ENCODE assay signal across 18 cellular contexts in genomic region chr11:118341749-118342489, GRCh38. TPM values are rescaled to one million over a fixed set of nuclear protein-coding genes. Genes with fewer than 3 reads are reported as not detected.
A peak's percentile ranks its signal among the peaks of the same experiment; 100 is the strongest.
DNase-seq lines count a peak whose midpoint lies in the region; ATAC-seq and TF ChIP-seq lines count a peak whose summit lies in the region.
"Had no signal": no experiment of that assay in that cellular context is flagged by ENCODE, and none has a peak within 500 bp of the region (broad histone marks: within the 10 kb centered on the region; RNA-seq: fewer than 3 reads in every experiment).

No MANE protein-coding gene starts in this region.

- peak overlapping the region; percentile 100 for H3K27ac Mint-ChIP-seq in activated naive CD4-positive, alpha-beta T cell treated with anti-CD3 and anti-CD28 coated beads for 36 hours
- peak overlapping the region; percentile 97 for H3K27ac Mint-ChIP-seq in activated naive CD4-positive, alpha-beta T cell treated with anti-CD3 and anti-CD28 coated beads, Interleukin-2, amount 50 U/mL, for 24 hours
- H3K27ac Mint-ChIP-seq: stimulated activated naive B cell treated with anti-CD40 and anti-IgM and Interleukin-4, amounts not matched to agents 10 μg/mL and 1 μg/mL and 100 μg/mL, for 72 hours had no signal

- H3K4me1 Mint-ChIP-seq in activated naive CD4-positive, alpha-beta T cell treated with anti-CD3 and anti-CD28 coated beads for 36 hours (ENCODE audit: low read depth) = peaks cover 43% of the 10 kb centered on the region
- H3K4me1 Mint-ChIP-seq in activated naive CD4-positive, alpha-beta T cell treated with anti-CD3 and anti-CD28 coated beads, Interleukin-2, amount 50 U/mL, for 24 hours = peaks cover 60% of the 10 kb centered on the region

- ATAC-seq in right lobe of liver (peak in 3 of 4 donors; percentile 52 to 81 (median 79)), upper lobe of right lung (no peak), GM19324 (IDR thresholded peaks at IDR 0.05; ENCODE audit: low FRiP score, unreplicated experiment) (no peak), foreskin keratinocyte (no peak)
- ATAC-seq: stimulated activated naive B cell treated with anti-CD40 and anti-IgM and Interleukin-4, amounts not matched to agents 10 μg/mL and 1 μg/mL and 100 μg/mL, for 72 hours had no signal

- H3K27me3 ChIP-seq in right lobe of liver = no peaks in the 10 kb centered on the region
- no peaks in the 10 kb centered on the region for H3K27me3 ChIP-seq in upper lobe of right lung
- H3K27me3 ChIP-seq in foreskin keratinocyte = peaks cover 26% of the 10 kb centered on the region

- peaks cover 56% of the 10 kb centered on the region for H3K36me3 Mint-ChIP-seq in activated naive CD4-positive, alpha-beta T cell treated with anti-CD3 and anti-CD28 coated beads for 36 hours (ENCODE audit: low read depth)
- H3K36me3 Mint-ChIP-seq in activated naive CD4-positive, alpha-beta T cell treated with anti-CD3 and anti-CD28 coated beads, Interleukin-2, amount 50 U/mL, for 24 hours = peaks cover 30% of the 10 kb centered on the region
- H3K36me3 Mint-ChIP-seq: stimulated activated naive B cell treated with anti-CD40 and anti-IgM and Interleukin-4, amounts not matched to agents 10 μg/mL and 1 μg/mL and 100 μg/mL, for 72 hours had no signal

- H3K4me3 Mint-ChIP-seq in activated naive CD4-positive, alpha-beta T cell treated with anti-CD3 and anti-CD28 coated beads for 36 hours = peak overlapping the region; percentile 81
- peak overlapping the region; percentile 92 for H3K4me3 Mint-ChIP-seq in activated naive CD4-positive, alpha-beta T cell treated with anti-CD3 and anti-CD28 coated beads, Interleukin-2, amount 50 U/mL, for 24 hours
- H3K4me3 Mint-ChIP-seq: stimulated activated naive B cell treated with anti-CD40 and anti-IgM and Interleukin-4, amounts not matched to agents 10 μg/mL and 1 μg/mL and 100 μg/mL, for 72 hours had no signal

- no peak overlapping the region for H3K4me3 ChIP-seq in right lobe of liver
- peak overlapping the region; percentile 32 for H3K4me3 ChIP-seq in upper lobe of right lung
- H3K4me3 ChIP-seq: dorsolateral prefrontal cortex, GM23248, lung had no signal

- CTCF ChIA-PET in activated naive CD4-positive, alpha-beta T cell treated with anti-CD3 and anti-CD28 coated beads for 36 hours (lab: Charles Lee) = interaction anchor here (0.6 to 9.3 kb wide), 12 partner anchors 9 to 253 kb away, joined by 3 to 110 read pairs (median 5); partner anchors contain the start of genes CD3E, JAML and MPZL3

- no peaks in the 10 kb centered on the region for H3K9me3 Mint-ChIP-seq in activated naive CD4-positive, alpha-beta T cell treated with anti-CD3 and anti-CD28 coated beads for 36 hours
- no peaks in the 10 kb centered on the region for H3K9me3 Mint-ChIP-seq in activated naive CD4-positive, alpha-beta T cell treated with anti-CD3 and anti-CD28 coated beads, Interleukin-2, amount 50 U/mL, for 24 hours
- H3K9me3 Mint-ChIP-seq: stimulated activated naive B cell treated with anti-CD40 and anti-IgM and Interleukin-4, amounts not matched to agents 10 μg/mL and 1 μg/mL and 100 μg/mL, for 72 hours had no signal

- TF ChIP-seq POLR2A in right lobe of liver (IDR thresholded peaks at IDR 0.05) (no peak), erythroblast (IDR thresholded peaks at IDR 0.05; ENCODE audit: low read length) (no peak)

- H3K4me1 ChIP-seq in right lobe of liver = no peaks in the 10 kb centered on the region
- H3K4me1 ChIP-seq in upper lobe of right lung = no peaks in the 10 kb centered on the region
- no peaks in the 10 kb centered on the region for H3K4me1 ChIP-seq in foreskin keratinocyte

- TF ChIP-seq CTCF in right lobe of liver (IDR thresholded peaks at IDR 0.05) (no peak), upper lobe of right lung (IDR thresholded peaks at IDR 0.05) (no peak), foreskin keratinocyte (conservative IDR thresholded peaks at IDR 0.05) (no peak)

- intact Hi-C loops in activated naive CD4-positive, alpha-beta T cell treated with anti-CD3 and anti-CD28 coated beads for 36 hours (cut with micrococcal nuclease) = loop anchor here (1.0 to 2.0 kb wide), 8 partner anchors 17 to 528 kb away; partner anchors contain the start of genes CD3E and UBE4A
- intact Hi-C loops in right lobe of liver (cut with DNase I) (no loop called here), upper lobe of right lung (cut with DNase I) (no loop called here)

- no peaks in the 10 kb centered on the region for H3K27me3 Mint-ChIP-seq in activated naive CD4-positive, alpha-beta T cell treated with anti-CD3 and anti-CD28 coated beads for 36 hours (ENCODE audit: low read depth)
- H3K27me3 Mint-ChIP-seq in activated naive CD4-positive, alpha-beta T cell treated with anti-CD3 and anti-CD28 coated beads, Interleukin-2, amount 50 U/mL, for 24 hours = no peaks in the 10 kb centered on the region

- DNase-seq in activated naive CD4-positive, alpha-beta T cell treated with anti-CD3 and anti-CD28 coated beads for 36 hours = peak; percentile 56
- no peak for DNase-seq in activated naive CD4-positive, alpha-beta T cell (lab: John Stamatoyannopoulos, UW)
- DNase-seq in right lobe of liver (no peak), upper lobe of right lung (no peak), erythroblast (lab: John Stamatoyannopoulos, UW) (no peak), foreskin keratinocyte (no peak)
- DNase-seq: dorsolateral prefrontal cortex; foreskin melanocyte; GM23248; NCI-H1092 treated with DMSO at 0.1 percent for 48 hours; NCI-H2171 treated with DMSO at 0.1 percent for 48 hours; SIG-M5; stimulated activated naive B cell treated with anti-CD40 and anti-IgM and Interleukin-4, amounts not matched to agents 10 μg/mL and 1 μg/mL and 100 μg/mL, for 72 hours had no signal

- H3K9me3 ChIP-seq in right lobe of liver = no peaks in the 10 kb centered on the region
- no peaks in the 10 kb centered on the region for H3K9me3 ChIP-seq in upper lobe of right lung

- H3K36me3 ChIP-seq in right lobe of liver (no peaks in the 10 kb centered on the region), upper lobe of right lung (no peaks in the 10 kb centered on the region)

- WGBS in right lobe of liver (ENCODE audit: insufficient coverage, low coverage, low lambda C conversion rate, missing lambda C conversion rate) = 82% methylated on average over 3 of the region's 6 CpGs

- no peak overlapping the region for H3K27ac ChIP-seq in right lobe of liver
- peak overlapping the region; percentile 24 for H3K27ac ChIP-seq in upper lobe of right lung
- H3K27ac ChIP-seq in foreskin keratinocyte = no peak overlapping the region
- H3K27ac ChIP-seq: dorsolateral prefrontal cortex, GM23248 had no signal

RNA-seq across cellular contexts. Expression of gene CD3D, which starts 0.6 kb away (rescaled TPM):
- total RNA-seq in activated naive CD4-positive, alpha-beta T cell treated with anti-CD3 and anti-CD28 coated beads for 36 hours = 100 to 1,000 TPM; 259 to 285 TPM
- total RNA-seq in right lobe of liver (under 1 TPM in 4 of 6 experiments, not detected in 2; 0.64 to 0.98 (median 0.89) TPM), upper lobe of right lung (8.5 TPM), foreskin keratinocyte (not detected in 2 replicates)
- not detected in 2 replicates for polyA plus RNA-seq in foreskin keratinocyte
- total RNA-seq: GM23248 had no signal
- polyA plus RNA-seq: GM23248 had no signal

RNA-seq across cellular contexts. Expression of gene CD3G, which starts 2.2 kb away (rescaled TPM):
- total RNA-seq in activated naive CD4-positive, alpha-beta T cell treated with anti-CD3 and anti-CD28 coated beads for 36 hours = 100 to 1,000 TPM; 103 to 106 TPM
- total RNA-seq in right lobe of liver = 1 to 10 TPM in 1 of 6 experiments, under 1 TPM in 5; 0.27 to 1.7 (median 0.36) TPM
- 6.5 TPM for total RNA-seq in upper lobe of right lung
- total RNA-seq in foreskin keratinocyte = not detected in 2 replicates
- not detected in 2 replicates for polyA plus RNA-seq in foreskin keratinocyte
- total RNA-seq: astrocyte, GM23248, HT1080 had no signal
- polyA plus RNA-seq: GM23248 had no signal

RNA-seq across cellular contexts. Expression of gene UBE4A, which starts 17.5 kb away (rescaled TPM):
- 10 to 100 TPM; 35.3 to 35.7 TPM for total RNA-seq in activated naive CD4-positive, alpha-beta T cell treated with anti-CD3 and anti-CD28 coated beads for 36 hours
- total RNA-seq in right lobe of liver (10 to 100 TPM; 25.5 to 36.9 (median 28.5) TPM), upper lobe of right lung (40.0 TPM), foreskin keratinocyte (27.4 and 28.1 TPM in 2 replicates)
- polyA plus RNA-seq in foreskin keratinocyte = 5.6 and 6.3 TPM in 2 replicates

RNA-seq across cellular contexts. Expression of gene CD3E, which starts 37.4 kb away (rescaled TPM):
- total RNA-seq in activated naive CD4-positive, alpha-beta T cell treated with anti-CD3 and anti-CD28 coated beads for 36 hours = 100 to 1,000 TPM; 377 to 415 TPM
- total RNA-seq in right lobe of liver (1 to 10 TPM in 2 of 6 experiments, under 1 TPM in 4; 0.55 to 1.5 (median 0.90) TPM), upper lobe of right lung (14.5 TPM), foreskin keratinocyte (not detected in 2 replicates)
- polyA plus RNA-seq in foreskin keratinocyte = not detected in 2 replicates
- total RNA-seq: astrocyte, GM23248 had no signal
- polyA plus RNA-seq: GM23248 had no signal

RNA-seq across cellular contexts. Expression of gene ATP5MG, which starts 59.5 kb away (rescaled TPM):
- 100 to 1,000 TPM; 279 to 284 TPM for total RNA-seq in activated naive CD4-positive, alpha-beta T cell treated with anti-CD3 and anti-CD28 coated beads for 36 hours
- total RNA-seq in right lobe of liver (100 to 1,000 TPM in 1 of 6 experiments, 10 to 100 TPM in 5; 32.6 to 127 (median 89.5) TPM), upper lobe of right lung (140 TPM), foreskin keratinocyte (193 and 217 TPM in 2 replicates)
- polyA plus RNA-seq in foreskin keratinocyte = 319 and 334 TPM in 2 replicates

Comparison
In these comparisons a context has a peak if more than half of its experiments do, and no peak if none do; other contexts are left out.
1. ATAC-seq: peak in right lobe of liver (3 of 4); none in upper lobe of right lung (single experiment), GM19324 (single experiment) and foreskin keratinocyte (single experiment).
2. RNA of gene CD3D, which starts 0.6 kb away (total RNA-seq): 259 to 285 TPM in activated naive CD4-positive, alpha-beta T cell treated with anti-CD3 and anti-CD28 coated beads for 36 hours; 8.5 TPM in upper lobe of right lung (single experiment), 0.64 to 0.98 TPM in right lobe of liver and not detected in foreskin keratinocyte; every median in the first group is over 10 times any median in the second.
3. RNA of gene CD3G, which starts 2.2 kb away (total RNA-seq): 103 to 106 TPM in activated naive CD4-positive, alpha-beta T cell treated with anti-CD3 and anti-CD28 coated beads for 36 hours; 6.5 TPM in upper lobe of right lung (single experiment), 0.27 to 1.7 TPM in right lobe of liver and not detected in foreskin keratinocyte; every median in the first group is over 10 times any median in the second.